ENCODE assay signal across 6 cellular contexts in the genomic region with DNA sequence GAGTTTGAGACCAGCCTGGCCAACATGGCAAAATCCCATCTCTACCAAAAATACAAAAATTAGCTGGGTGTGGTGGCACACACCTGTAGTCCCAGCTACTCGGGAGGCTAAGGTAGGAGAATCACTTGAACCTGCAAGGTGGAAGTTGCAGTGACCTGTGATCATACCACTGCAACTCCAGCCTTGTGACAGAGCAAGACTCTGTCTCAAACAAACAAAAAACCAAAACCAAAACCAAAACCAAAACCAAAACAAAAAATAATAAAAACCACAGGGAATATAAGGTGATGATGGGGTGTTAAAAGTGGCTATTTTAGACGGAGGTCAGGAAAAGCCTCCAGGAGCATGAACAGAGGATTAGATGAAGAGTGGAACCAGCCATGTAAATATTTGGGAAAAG.
DNase-seq lines count a peak whose midpoint lies in the region; ATAC-seq, FAIRE-seq and TF ChIP-seq lines count a peak whose summit lies in the region.
"Not testable (repeated sequence)": the region's sequence is repeated elsewhere in the genome, so short reads cannot be mapped to it uniquely, and the experiment has no call there.

No MANE protein-coding gene starts in this region.

- H3K9me3 ChIP-seq in fibroblast of lung (ENCODE audit: control insufficient read depth, insufficient read depth, low read depth, low read length) = not testable (repeated sequence)

- H3K36me3 Mint-ChIP-seq in T-helper 2 cell treated with Interferon-gamma antibody and Interleukin-4, amounts not matched to agents 5 μg/mL and 100 μg/mL, for 36 hours (ENCODE audit: low read depth); activated naive CD4-positive, alpha-beta T cell treated with anti-CD3 and anti-CD28 coated beads, Interleukin-2, amount 10 ng/mL, durations not matched to agents 7 days and 5 days; natural killer cell treated with Interleukin-12 subunit alpha and Interleukin-12 subunit beta and Interleukin-15 and Interleukin-18, amount 100 ng/mL, for 72 hours: not testable (repeated sequence)

- H3K4me3 ChIP-seq in fibroblast of lung (replicated peaks in 1 of 4; ENCODE audit: control extremely low read depth in 1 of 4, insufficient read depth in 1 of 4, low read depth in 3 of 4, low read length in 4 of 4) = peak overlapping the region in 1 of 4 experiments; percentile 29

- not testable (repeated sequence) for H3K4me1 Mint-ChIP-seq in T-helper 2 cell treated with Interferon-gamma antibody and Interleukin-4, amounts not matched to agents 5 μg/mL and 100 μg/mL, for 36 hours (ENCODE audit: low read depth); activated naive CD4-positive, alpha-beta T cell treated with anti-CD3 and anti-CD28 coated beads, Interleukin-2, amount 10 ng/mL, durations not matched to agents 7 days and 5 days
- peaks cover 24 to 27% of the 10 kb centered on the region in 2 donors for H3K4me1 Mint-ChIP-seq in natural killer cell treated with Interleukin-12 subunit alpha and Interleukin-12 subunit beta and Interleukin-15 and Interleukin-18, amount 100 ng/mL, for 72 hours (ENCODE audit: low read depth in 2 of 2)

- DNase-seq in H54 (ENCODE audit: insufficient read length, low spot score); T-helper 2 cell treated with Interferon-gamma antibody and Interleukin-4, amounts not matched to agents 5 μg/mL and 100 μg/mL, for 36 hours (ENCODE audit: low spot score); activated naive CD4-positive, alpha-beta T cell treated with anti-CD3 and anti-CD28 coated beads, Interleukin-2, amount 10 ng/mL, durations not matched to agents 7 days and 5 days; fibroblast of lung (ENCODE audit: low read depth in 2 of 2); natural killer cell treated with Interleukin-12 subunit alpha and Interleukin-12 subunit beta and Interleukin-15 and Interleukin-18, amount 100 ng/mL, for 72 hours (ENCODE audit: low spot score): not testable (repeated sequence)
- peak; percentile 40 for DNase-seq in M059J (ENCODE audit: low read depth)

- not testable (repeated sequence) for H3K27ac ChIP-seq in fibroblast of lung (ENCODE audit: insufficient read depth, low read length)

- H3K27me3 Mint-ChIP-seq in T-helper 2 cell treated with Interferon-gamma antibody and Interleukin-4, amounts not matched to agents 5 μg/mL and 100 μg/mL, for 36 hours (ENCODE audit: low read depth); activated naive CD4-positive, alpha-beta T cell treated with anti-CD3 and anti-CD28 coated beads, Interleukin-2, amount 10 ng/mL, durations not matched to agents 7 days and 5 days; natural killer cell treated with Interleukin-12 subunit alpha and Interleukin-12 subunit beta and Interleukin-15 and Interleukin-18, amount 100 ng/mL, for 72 hours: not testable (repeated sequence)

- TF ChIP-seq CTCF in fibroblast of lung (conservative IDR thresholded peaks at IDR 0.05 in 1 of 2, IDR thresholded peaks at IDR 0.05 in 1 of 2; ENCODE audit: low read depth in 1 of 2, low read length in 2 of 2) = not testable (repeated sequence)

- not testable (repeated sequence) for H3K4me3 Mint-ChIP-seq in T-helper 2 cell treated with Interferon-gamma antibody and Interleukin-4, amounts not matched to agents 5 μg/mL and 100 μg/mL, for 36 hours; activated naive CD4-positive, alpha-beta T cell treated with anti-CD3 and anti-CD28 coated beads, Interleukin-2, amount 10 ng/mL, durations not matched to agents 7 days and 5 days; natural killer cell treated with Interleukin-12 subunit alpha and Interleukin-12 subunit beta and Interleukin-15 and Interleukin-18, amount 100 ng/mL, for 72 hours

- H3K9ac ChIP-seq in fibroblast of lung (ENCODE audit: insufficient read depth, low read length) = not testable (repeated sequence)

- H2AFZ ChIP-seq in fibroblast of lung (ENCODE audit: low read length) = peak overlapping the region; percentile 19

- H3K4me1 ChIP-seq in fibroblast of lung (ENCODE audit: control insufficient read depth, extremely low read depth, insufficient read depth, low read length) = not testable (repeated sequence)

- TF ChIP-seq POLR2A in H54 (IDR thresholded peaks at IDR 0.05; ENCODE audit: low read depth, low read length) = not testable (repeated sequence)

- not testable (repeated sequence) for ATAC-seq in natural killer cell treated with Interleukin-12 subunit alpha and Interleukin-12 subunit beta and Interleukin-15 and Interleukin-18, amount 100 ng/mL, for 72 hours

- peak overlapping the region; percentile 56 for H3K27ac Mint-ChIP-seq in T-helper 2 cell treated with Interferon-gamma antibody and Interleukin-4, amounts not matched to agents 5 μg/mL and 100 μg/mL, for 36 hours
- peak overlapping the region; percentile 69 for H3K27ac Mint-ChIP-seq in activated naive CD4-positive, alpha-beta T cell treated with anti-CD3 and anti-CD28 coated beads, Interleukin-2, amount 10 ng/mL, durations not matched to agents 7 days and 5 days
- H3K27ac Mint-ChIP-seq in natural killer cell treated with Interleukin-12 subunit alpha and Interleukin-12 subunit beta and Interleukin-15 and Interleukin-18, amount 100 ng/mL, for 72 hours = peak overlapping the region; percentile 11 to 18

- not testable (repeated sequence) for H3K27me3 ChIP-seq in fibroblast of lung (ENCODE audit: control insufficient read depth, insufficient read depth, low read length)

- FAIRE-seq in H54 (lab: Jason Lieb, UNC) = peak; percentile 45

- H4K20me1 ChIP-seq in fibroblast of lung (ENCODE audit: control insufficient read depth, extremely low read depth, insufficient read depth, low read length) = not testable (repeated sequence)

- not testable (repeated sequence) for H3K36me3 ChIP-seq in fibroblast of lung (ENCODE audit: control insufficient read depth, insufficient read depth, low read length)

- not testable (repeated sequence) for H3K79me2 ChIP-seq in fibroblast of lung (ENCODE audit: control insufficient read depth, insufficient read depth, low read length)

- not testable (repeated sequence) for H3K9me3 Mint-ChIP-seq in T-helper 2 cell treated with Interferon-gamma antibody and Interleukin-4, amounts not matched to agents 5 μg/mL and 100 μg/mL, for 36 hours; activated naive CD4-positive, alpha-beta T cell treated with anti-CD3 and anti-CD28 coated beads, Interleukin-2, amount 10 ng/mL, durations not matched to agents 7 days and 5 days; natural killer cell treated with Interleukin-12 subunit alpha and Interleukin-12 subunit beta and Interleukin-15 and Interleukin-18, amount 100 ng/mL, for 72 hours

- CTCF ChIA-PET in activated naive CD4-positive, alpha-beta T cell treated with anti-CD3 and anti-CD28 coated beads, Interleukin-2, amount 10 ng/mL, durations not matched to agents 7 days and 5 days (lab: Charles Lee) = not testable (repeated sequence)

- H3K4me2 ChIP-seq in fibroblast of lung (ENCODE audit: extremely low read depth, insufficient read depth, low read length) = not testable (repeated sequence)

Comparison
In these comparisons a context has a peak if more than half of its experiments do, and no peak if none do; other contexts are left out.
1. H3K27ac Mint-ChIP-seq: peak in every context shown above with its lines; median percentile 69 in activated naive CD4-positive, alpha-beta T cell treated with anti-CD3 and anti-CD28 coated beads, Interleukin-2, amount 10 ng/mL, durations not matched to agents 7 days and 5 days; 56 in T-helper 2 cell treated with Interferon-gamma antibody and Interleukin-4, amounts not matched to agents 5 μg/mL and 100 μg/mL, for 36 hours; 14 in natural killer cell treated with Interleukin-12 subunit alpha and Interleukin-12 subunit beta and Interleukin-15 and Interleukin-18, amount 100 ng/mL, for 72 hours.